Comparison of ENCODE assay signal across 26 cellular contexts in the genomic region with DNA sequence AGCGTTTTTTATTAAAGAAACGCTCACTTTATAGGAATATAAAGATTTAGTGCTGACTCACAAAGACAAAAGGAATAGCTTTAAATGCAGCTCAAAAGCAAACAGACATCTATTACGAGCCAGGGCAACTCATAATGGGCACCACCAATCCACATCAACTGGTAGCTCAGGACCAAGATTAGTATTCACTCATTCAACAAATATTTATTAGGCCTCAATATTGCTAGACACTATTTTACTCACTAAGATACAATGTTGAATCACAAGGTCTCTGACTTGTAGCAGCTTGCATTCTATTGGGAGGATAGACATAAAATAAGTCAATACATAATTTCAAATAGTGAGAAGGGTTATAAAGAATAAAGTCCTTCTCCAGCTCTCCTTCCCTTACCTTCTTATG. TPM values are rescaled to one million over a fixed set of nuclear protein-coding genes. Genes with fewer than 3 reads are reported as not detected.
DNase-seq lines count a peak whose midpoint lies in the region; ATAC-seq and TF ChIP-seq lines count a peak whose summit lies in the region.
"Had no signal": no experiment of that assay in that cellular context is flagged by ENCODE, and none has a peak within 500 bp of the region (broad histone marks: within the 10 kb centered on the region; RNA-seq: fewer than 3 reads in every experiment).

No MANE protein-coding gene starts in this region.

- H3K4me1 ChIP-seq in RWPE2 (ENCODE audit: insufficient read depth, poor library complexity, severe bottlenecking), result peaks cover 28% of the 10 kb centered on the region
- H3K4me1 ChIP-seq in smooth muscle cell (ENCODE audit: low read depth), result no peaks in the 10 kb centered on the region
- no peaks in the 10 kb centered on the region for H3K4me1 ChIP-seq in sigmoid colon

- WGBS in smooth muscle cell (ENCODE audit: low lambda C conversion rate), result 64% methylated on average over 3 of the region's 3 CpGs
- 87 to 88% methylated on average over 3 of the region's 3 CpGs for WGBS in sigmoid colon, 2 donors

- ATAC-seq in RWPE2 (ENCODE audit: low read depth) (peak; percentile 96), esophagus mucosa (peak; percentile 33)
- ATAC-seq: GM12878, HCT116, HepG2, K562, Panc1 had no signal

- no peak for TF ChIP-seq POLR2A in sigmoid colon (IDR thresholded peaks at IDR 0.05)

- no peak for TF ChIP-seq EP300 in sigmoid colon (IDR thresholded peaks at IDR 0.05)

- TF ChIP-seq CTCF in RWPE2 (IDR thresholded peaks at IDR 0.05; ENCODE audit: poor library complexity, severe bottlenecking), result no peak
- no peak for TF ChIP-seq CTCF in smooth muscle cell (IDR thresholded peaks at IDR 0.05; ENCODE audit: borderline replicate concordance, insufficient read depth, poor library complexity, severe bottlenecking)
- no peak for TF ChIP-seq CTCF in sigmoid colon (IDR thresholded peaks at IDR 0.05)

- no peaks in the 10 kb centered on the region for H3F3A ChIP-seq in smooth muscle cell (ENCODE audit: low read depth)

- H3K4me3 ChIP-seq in RWPE2 (ENCODE audit: severe bottlenecking) (no peak overlapping the region), smooth muscle cell (no peak overlapping the region), sigmoid colon (no peak overlapping the region)
- H3K4me3 ChIP-seq: BLaER1, GM12878, K562 had no signal

- intact Hi-C loops in sigmoid colon (cut with DNase I), result no loop called here

- H3K4me2 ChIP-seq in smooth muscle cell, result no peak overlapping the region
- H3K4me2 ChIP-seq: BLaER1, SK-N-SH had no signal

- H3K79me2 ChIP-seq in smooth muscle cell (ENCODE audit: low read depth), result no peaks in the 10 kb centered on the region

- H3K27me3 ChIP-seq in RWPE2 (ENCODE audit: insufficient read depth, poor library complexity, severe bottlenecking) (no peaks in the 10 kb centered on the region), smooth muscle cell (ENCODE audit: low read depth) (no peaks in the 10 kb centered on the region), sigmoid colon (no peaks in the 10 kb centered on the region)
- H3K27me3 ChIP-seq: BLaER1 had no signal

- H3K27ac ChIP-seq in RWPE2 (ENCODE audit: poor library complexity, severe bottlenecking), result peak overlapping the region; percentile 91
- H3K27ac ChIP-seq in smooth muscle cell (ENCODE audit: low read depth), result peak overlapping the region; percentile 70
- H3K27ac ChIP-seq in sigmoid colon, result no peak overlapping the region
- H3K27ac ChIP-seq: BLaER1 had no signal

- no peaks in the 10 kb centered on the region for H4K20me1 ChIP-seq in smooth muscle cell (ENCODE audit: low read depth)
- H4K20me1 ChIP-seq: BLaER1 had no signal

- H3K36me3 ChIP-seq in RWPE2 (ENCODE audit: low read depth) (no peaks in the 10 kb centered on the region), smooth muscle cell (ENCODE audit: low read depth) (no peaks in the 10 kb centered on the region), sigmoid colon (no peaks in the 10 kb centered on the region)
- H3K36me3 ChIP-seq: BLaER1 had no signal

- peak; percentile 45 for DNase-seq in HPDE6-E6E7 (ENCODE audit: extremely low spot score)
- DNase-seq in RWPE2 (ENCODE audit: low spot score), result no peak
- DNase-seq in smooth muscle cell (lab: John Stamatoyannopoulos, UW; ENCODE audit: unreplicated experiment), result no peak
- DNase-seq in COLO829 (ENCODE audit: low spot score), result no peak
- no peak for DNase-seq in glomerular visceral epithelial cell (ENCODE audit: extremely low spot score)
- DNase-seq in sigmoid colon, result no peak
- DNase-seq: CD4-positive, alpha-beta T cell; COR-L47; DMS53; GDM1; Kasumi-1; NCI-H1105 treated with DMSO at 0.1 percent for 48 hours; NCI-H146; NCI-H1930; NCI-H446 treated with DMSO at 0.1 percent for 48 hours; NCI-H526 treated with DMSO at 0.1 percent for 48 hours; SIG-M5; SK-N-SH; SW 1271 had no signal

- H3K9me3 ChIP-seq in RWPE2 (ENCODE audit: severe bottlenecking), result no peaks in the 10 kb centered on the region
- no peaks in the 10 kb centered on the region for H3K9me3 ChIP-seq in smooth muscle cell (replicated peaks; ENCODE audit: low read depth)
- H3K9me3 ChIP-seq in sigmoid colon, result no peaks in the 10 kb centered on the region
- H3K9me3 ChIP-seq: BLaER1, SK-N-SH had no signal

- no peak overlapping the region for H3K9ac ChIP-seq in smooth muscle cell (ENCODE audit: low read depth)
- H3K9ac ChIP-seq: BLaER1, SK-N-SH had no signal

- H2AFZ ChIP-seq in smooth muscle cell (ENCODE audit: low read depth), result no peak overlapping the region

RNA-seq across cellular contexts. Expression of a gene that starts 8.0 kb away (rescaled TPM):
- total RNA-seq in esophagus mucosa, result 36.6 TPM
- 112 and 115 TPM in 2 replicates for total RNA-seq in smooth muscle cell
- 20.3 and 31.4 TPM in 2 replicates for polyA plus RNA-seq in smooth muscle cell
- total RNA-seq in sigmoid colon, result 10 to 100 TPM; 40.2 to 58.4 (median 46.1) TPM
- polyA plus RNA-seq in sigmoid colon, result 10 to 100 TPM in 2 of 3 donors, 1 to 10 TPM in 1; 3.6 to 23.7 (median 10.6) TPM

Comparison
In these comparisons a context has a peak if more than half of its experiments do, and no peak if none do; other contexts are left out.
1. H3K27ac ChIP-seq: peak in RWPE2 (single experiment) and smooth muscle cell (single experiment); none in sigmoid colon (0 of 4).